In genomic region chrX:30735839-30736238, GRCh38 we compare ENCODE assay signal across 1 cellular context.
TF ChIP-seq lines count a peak whose summit lies in the region.

No MANE protein-coding gene starts in this region.

TF ChIP-seq in H1, 55 proteins besides CTCF, POLR2A, EP300 and RAD21 (continued from another document):
- TF ChIP-seq CHD7 (IDR thresholded peaks at IDR 0.05; ENCODE audit: insufficient replicate concordance, low read length): no peak
- no peak for TF ChIP-seq RFX5 (IDR thresholded peaks at IDR 0.05; ENCODE audit: borderline replicate concordance, low read depth, low read length)
- TF ChIP-seq HDAC6 (IDR thresholded peaks at IDR 0.05; ENCODE audit: low read depth, low read length): no peak
TF ChIP-seq in H1: peak in this region for 0.
